In the genomic region with DNA sequence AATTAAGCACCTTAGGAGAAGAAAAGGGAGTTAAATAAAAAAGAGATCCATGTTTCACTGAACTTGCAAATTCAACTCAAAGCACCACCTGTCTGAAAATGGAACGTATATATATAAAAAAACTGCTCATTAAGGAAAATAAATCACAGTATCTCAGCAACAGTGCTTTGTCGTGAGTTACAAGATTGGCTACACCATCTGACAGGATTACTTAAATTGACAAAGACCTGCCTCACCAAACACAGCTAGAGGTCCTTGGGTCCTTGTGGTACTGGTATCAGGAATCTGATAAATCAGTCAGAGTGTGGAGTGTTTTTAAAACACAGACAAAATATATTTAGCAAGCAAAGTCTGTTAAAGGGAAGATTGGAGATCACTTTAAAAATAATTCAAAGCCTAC, we compare ENCODE assay signal across 13 cellular contexts.
"Had no signal": no experiment of that assay in that cellular context is flagged by ENCODE, and none has a peak within 500 bp of the region (broad histone marks: within the 10 kb centered on the region; RNA-seq: fewer than 3 reads in every experiment).

No MANE protein-coding gene starts in this region.

- DNase-seq: activated CD4-positive, alpha-beta memory T cell treated with anti-CD3 and anti-CD28 coated beads for 36 hours; activated CD4-positive, CD25-positive, alpha-beta regulatory T cell treated with anti-CD3 and anti-CD28 coated beads, Interleukin-2, amount 50 U/mL, for 72 hours; activated CD8-positive, alpha-beta memory T cell treated with anti-CD3 and anti-CD28 coated beads, Interleukin-2, amount 50 U/mL, for 4 hours; activated naive CD4-positive, alpha-beta T cell treated with anti-CD3 and anti-CD28 coated beads, Interleukin-2, amount 50 U/mL, for 16 hours; amygdala; esophagus squamous epithelium; foreskin fibroblast; mammary epithelial cell; retina; SHP77; small intestine; thyroid gland had no signal

- ATAC-seq: stimulated activated effector memory CD8-positive, alpha-beta T cell treated with anti-CD3 and anti-CD28 coated beads, Interleukin-12 subunit alpha, Interleukin-12 subunit beta, amount 100 ng/mL, for 72 hours had no signal

- H3K27me3 ChIP-seq: esophagus squamous epithelium, thyroid gland had no signal

- H3K9me3 ChIP-seq: esophagus squamous epithelium, thyroid gland had no signal

- H3K4me3 Mint-ChIP-seq: activated CD4-positive, alpha-beta memory T cell treated with anti-CD3 and anti-CD28 coated beads for 36 hours; stimulated activated effector memory CD8-positive, alpha-beta T cell treated with anti-CD3 and anti-CD28 coated beads, Interleukin-12 subunit alpha, Interleukin-12 subunit beta, amount 100 ng/mL, for 72 hours had no signal

- H3K36me3 ChIP-seq: esophagus squamous epithelium, thyroid gland had no signal

- H3K4me3 ChIP-seq: esophagus squamous epithelium, thyroid gland had no signal

- H3K27ac Mint-ChIP-seq: activated CD4-positive, alpha-beta memory T cell treated with anti-CD3 and anti-CD28 coated beads for 36 hours had no signal

- FAIRE-seq: small intestine had no signal

- H3K27me3 Mint-ChIP-seq: activated CD4-positive, alpha-beta memory T cell treated with anti-CD3 and anti-CD28 coated beads for 36 hours had no signal

- H3K9me3 Mint-ChIP-seq: activated CD4-positive, alpha-beta memory T cell treated with anti-CD3 and anti-CD28 coated beads for 36 hours; stimulated activated effector memory CD8-positive, alpha-beta T cell treated with anti-CD3 and anti-CD28 coated beads, Interleukin-12 subunit alpha, Interleukin-12 subunit beta, amount 100 ng/mL, for 72 hours had no signal

- H3K27ac ChIP-seq: esophagus squamous epithelium, thyroid gland had no signal
